15 cellular contexts compared by ENCODE assay signal in the genomic region with DNA sequence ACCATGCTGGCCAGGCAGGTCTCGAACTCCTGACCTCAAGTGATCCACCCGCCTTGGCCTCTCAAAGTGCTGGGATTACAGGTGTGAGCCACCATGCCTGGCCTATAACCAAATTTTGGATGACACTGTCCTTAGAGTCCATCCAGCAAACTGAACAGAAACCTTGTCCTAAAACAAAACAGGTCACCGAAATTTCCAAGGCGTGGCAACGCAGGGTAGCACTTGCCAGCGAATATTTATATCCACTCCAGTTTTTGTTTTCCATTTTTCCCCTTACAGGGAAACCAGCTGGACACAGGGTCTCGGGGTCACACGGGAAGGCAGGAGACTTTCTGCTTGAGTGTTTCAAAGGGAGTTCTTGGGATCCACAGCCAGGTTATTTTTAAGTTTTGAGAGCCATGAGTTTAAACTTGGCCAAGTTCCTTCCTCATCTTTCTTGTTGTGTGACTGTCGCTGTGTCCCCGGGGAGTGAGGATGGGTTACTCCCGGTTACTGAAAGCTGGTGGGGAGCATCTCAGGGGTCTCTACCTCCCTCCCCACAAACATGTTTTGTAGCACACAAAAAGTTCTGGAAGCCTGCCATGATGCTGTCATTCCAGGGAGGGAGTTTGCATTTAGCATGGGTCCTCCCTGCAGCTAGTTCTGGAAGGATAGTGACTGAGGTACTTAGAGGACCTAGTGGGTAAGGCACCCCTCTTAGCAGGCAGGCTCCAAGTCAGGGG. TPM values are rescaled to one million over a fixed set of nuclear protein-coding genes. Genes with fewer than 3 reads are reported as not detected.
DNase-seq lines count a peak whose midpoint lies in the region; ATAC-seq, FAIRE-seq and TF ChIP-seq lines count a peak whose summit lies in the region.
"Had no signal": no experiment of that assay in that cellular context is flagged by ENCODE, and none has a peak within 500 bp of the region (broad histone marks: within the 10 kb centered on the region; RNA-seq: fewer than 3 reads in every experiment).

No MANE protein-coding gene starts in this region.

- H3K4me3 ChIP-seq in H1 (ENCODE audit: extremely low read depth in 1 of 4, insufficient read depth in 2 of 4, low read depth in 3 of 4, low read length in 4 of 4) (no peak overlapping the region), mesodermal cell (ENCODE audit: extremely low read depth, insufficient read depth, low read length, poor library complexity, severe bottlenecking) (no peak overlapping the region), upper lobe of right lung (no peak overlapping the region)
- H3K4me3 ChIP-seq: GM12878 had no signal

- TF ChIP-seq CTCF in H1 (IDR thresholded peaks at IDR 0.05; ENCODE audit: control extremely low read depth in 1 of 3, insufficient read depth in 1 of 3, low read depth in 1 of 3, low read length in 3 of 3) (no peak), upper lobe of right lung (IDR thresholded peaks at IDR 0.05) (no peak)

- H3K14ac ChIP-seq in H1 (ENCODE audit: insufficient read length) = no peak overlapping the region

- ATAC-seq in upper lobe of right lung = no peak
- ATAC-seq: activated CD8-positive, alpha-beta T cell treated with anti-CD3 and anti-CD28 coated beads for 36 hours; GM12878; naive thymus-derived CD4-positive, alpha-beta T cell; stimulated activated effector memory CD8-positive, alpha-beta T cell treated with anti-CD3 and anti-CD28 coated beads, Interleukin-12 subunit alpha, Interleukin-12 subunit beta, amount 100 ng/mL, for 72 hours had no signal

- no peak overlapping the region for H2AK5ac ChIP-seq in H1 (ENCODE audit: low read depth, low read length)

- H3K4me2 ChIP-seq in H1 (ENCODE audit: insufficient read depth in 1 of 2, low read depth in 2 of 2, low read length in 2 of 2) = no peak overlapping the region

- no peak overlapping the region for H3K27ac ChIP-seq in H1 (ENCODE audit: low read depth, low read length)
- peak overlapping the region; percentile 30 for H3K27ac ChIP-seq in mesodermal cell (ENCODE audit: low read depth, low read length, severe bottlenecking)
- H3K27ac ChIP-seq in upper lobe of right lung = peak overlapping the region; percentile 11

- no peak for FAIRE-seq in H1 (lab: Jason Lieb, UNC)
- FAIRE-seq: GM12878 had no signal

- no peak for TF ChIP-seq EP300 in H1 (IDR thresholded peaks at IDR 0.05; ENCODE audit: borderline replicate concordance in 1 of 2, low read depth in 2 of 2, low read length in 2 of 2)

- H2AFZ ChIP-seq in H1 (ENCODE audit: low read length) = no peak overlapping the region

- CTCF ChIA-PET in H1 (lab: Charles Lee; ENCODE audit: partially characterized antibody) = interaction anchor here (0.7 to 4.0 kb wide), 4 partner anchors 12 to 53 kb away, joined by 3 to 12 read pairs (median 6); a partner anchor contains a TSS

- H3K36me3 ChIP-seq in H1 (ENCODE audit: control insufficient read depth in 2 of 4, insufficient read depth in 4 of 4, low read length in 3 of 4) (peaks cover 0 to 8% (median 4%) of the 10 kb centered on the region in 4 experiments; a peak in 3 of 8 replicates), mesodermal cell (ENCODE audit: control insufficient read depth, insufficient read depth, low read length) (peaks cover 23% of the 10 kb centered on the region), upper lobe of right lung (peaks cover 39% of the 10 kb centered on the region)

- H3K18ac ChIP-seq in H1 (ENCODE audit: extremely low read depth, low read length) = no peak overlapping the region

- H2BK15ac ChIP-seq in H1 (ENCODE audit: low read length) = no peak overlapping the region

- H3K27ac Mint-ChIP-seq in activated CD4-positive, alpha-beta T cell treated with anti-CD3 and anti-CD28 coated beads, Interleukin-2, amount 10 ng/mL, durations not matched to agents 24 days and 14 days = no peak overlapping the region
- H3K27ac Mint-ChIP-seq: activated CD8-positive, alpha-beta T cell treated with anti-CD3 and anti-CD28 coated beads for 36 hours; activated naive CD4-positive, alpha-beta T cell treated with anti-CD3 and anti-CD28 coated beads, Interleukin-2, amount 50 U/mL, for 24 hours; T-helper 1 cell treated with Interleukin-12 subunit alpha and Interleukin-12 subunit beta and Interleukin-4 antibody, amounts not matched to agents 30 μg/mL and 1 μg/mL, for 36 hours had no signal

- no peak overlapping the region for H4K91ac ChIP-seq in H1 (replicated peaks; ENCODE audit: insufficient read length, low read length)

- H3K4me1 ChIP-seq in H1 (replicated peaks in 1 of 4; ENCODE audit: control insufficient read depth in 3 of 4, insufficient read depth in 4 of 4, low read length in 3 of 4) (peaks cover 0 to 5% (median 1%) of the 10 kb centered on the region in 4 experiments; a peak in 4 of 7 replicates), mesodermal cell (ENCODE audit: control insufficient read depth, insufficient read depth, low read length, poor library complexity, severe bottlenecking) (peaks cover 12% of the 10 kb centered on the region), upper lobe of right lung (peaks cover 69% of the 10 kb centered on the region)

- 84% methylated on average over 11 of the region's 11 CpGs; no CpG with 5 or more reads in 1 of the 2 experiments for WGBS in H1 (ENCODE audit: extremely low coverage in 1 of 2, insufficient coverage in 1 of 2, insufficient read length in 1 of 2, insufficient replicate concordance in 2 of 2, low coverage in 1 of 2, low lambda C conversion rate in 2 of 2, missing lambda C conversion rate in 1 of 2), 2 experiments
- 85 to 100% methylated on average over 6 to 9 of the region's 11 CpGs for WGBS in mesodermal cell (ENCODE audit: insufficient coverage in 2 of 2), 2 experiments

- H2BK120ac ChIP-seq in H1 (replicated peaks; ENCODE audit: low read depth, low read length) = no peak overlapping the region

- peaks cover 0 to 35% of the 10 kb centered on the region in 2 experiments; a peak in 2 of 4 replicates for H3K79me2 ChIP-seq in H1 (ENCODE audit: control insufficient read depth in 1 of 2, insufficient read depth in 2 of 2, low read length in 2 of 2)

- H3K27me3 Mint-ChIP-seq in activated CD4-positive, alpha-beta T cell treated with anti-CD3 and anti-CD28 coated beads, Interleukin-2, amount 10 ng/mL, durations not matched to agents 24 days and 14 days = no peaks in the 10 kb centered on the region
- H3K27me3 Mint-ChIP-seq: activated CD8-positive, alpha-beta T cell treated with anti-CD3 and anti-CD28 coated beads for 36 hours; activated naive CD4-positive, alpha-beta T cell treated with anti-CD3 and anti-CD28 coated beads, Interleukin-2, amount 50 U/mL, for 24 hours; naive thymus-derived CD4-positive, alpha-beta T cell had no signal

- H4K5ac ChIP-seq in H1 (ENCODE audit: insufficient read length, low read depth, low read length) = no peak overlapping the region

- no peak overlapping the region for H3K56ac ChIP-seq in H1 (replicated peaks; ENCODE audit: insufficient read length, low read depth, low read length)

- no peak overlapping the region for H4K8ac ChIP-seq in H1 (ENCODE audit: extremely low read depth, insufficient read depth, low read length)

- TF ChIP-seq RAD21 in H1 (IDR thresholded peaks at IDR 0.05 in 1 of 2, conservative IDR thresholded peaks at IDR 0.05 in 1 of 2; ENCODE audit: low read depth in 2 of 2, low read length in 2 of 2) = no peak

- TF ChIP-seq POLR2A in H1 (IDR thresholded peaks at IDR 0.05; ENCODE audit: control extremely low read depth in 1 of 2, low read depth in 2 of 2, low read length in 2 of 2) = no peak

- H3K4me1 Mint-ChIP-seq in activated CD4-positive, alpha-beta T cell treated with anti-CD3 and anti-CD28 coated beads, Interleukin-2, amount 10 ng/mL, durations not matched to agents 24 days and 14 days = peaks cover 14% of the 10 kb centered on the region

- H3K4ac ChIP-seq in H1 (replicated peaks; ENCODE audit: insufficient read length, low read depth, low read length) = no peak overlapping the region

- peaks cover 21% of the 10 kb centered on the region for H3K79me1 ChIP-seq in H1 (ENCODE audit: low read depth, low read length)

- H3K9me3 Mint-ChIP-seq in activated CD4-positive, alpha-beta T cell treated with anti-CD3 and anti-CD28 coated beads, Interleukin-2, amount 10 ng/mL, durations not matched to agents 24 days and 14 days = no peaks in the 10 kb centered on the region
- H3K9me3 Mint-ChIP-seq: activated CD8-positive, alpha-beta T cell treated with anti-CD3 and anti-CD28 coated beads for 36 hours; activated naive CD4-positive, alpha-beta T cell treated with anti-CD3 and anti-CD28 coated beads, Interleukin-2, amount 50 U/mL, for 24 hours; naive thymus-derived CD4-positive, alpha-beta T cell; stimulated activated effector memory CD8-positive, alpha-beta T cell treated with anti-CD3 and anti-CD28 coated beads, Interleukin-12 subunit alpha, Interleukin-12 subunit beta, amount 100 ng/mL, for 72 hours; T-helper 1 cell treated with Interleukin-12 subunit alpha and Interleukin-12 subunit beta and Interleukin-4 antibody, amounts not matched to agents 30 μg/mL and 1 μg/mL, for 36 hours had no signal

- H4K20me1 ChIP-seq in H1 (replicated peaks in 1 of 2; ENCODE audit: control insufficient read depth in 1 of 2, insufficient read depth in 2 of 2, low read length in 2 of 2) = peaks cover 0 to 6% of the 10 kb centered on the region in 2 experiments

- H3K23ac ChIP-seq in H1 (ENCODE audit: insufficient read length) = no peak overlapping the region

- no peaks in the 10 kb centered on the region for H3K23me2 ChIP-seq in H1 (ENCODE audit: low read depth, low read length)

- peaks cover 33% of the 10 kb centered on the region for H3K36me3 Mint-ChIP-seq in activated CD4-positive, alpha-beta T cell treated with anti-CD3 and anti-CD28 coated beads, Interleukin-2, amount 10 ng/mL, durations not matched to agents 24 days and 14 days (ENCODE audit: low read depth)

- H3K27me3 ChIP-seq in H1 (replicated peaks in 1 of 4; ENCODE audit: control insufficient read depth in 3 of 4, extremely low read depth in 1 of 4, insufficient read depth in 3 of 4, low read length in 3 of 4) (no peaks in the 10 kb centered on the region), upper lobe of right lung (no peaks in the 10 kb centered on the region)

- H3K4me3 Mint-ChIP-seq in activated CD4-positive, alpha-beta T cell treated with anti-CD3 and anti-CD28 coated beads, Interleukin-2, amount 10 ng/mL, durations not matched to agents 24 days and 14 days = no peak overlapping the region
- H3K4me3 Mint-ChIP-seq: activated CD8-positive, alpha-beta T cell treated with anti-CD3 and anti-CD28 coated beads for 36 hours; activated naive CD4-positive, alpha-beta T cell treated with anti-CD3 and anti-CD28 coated beads, Interleukin-2, amount 50 U/mL, for 24 hours; naive thymus-derived CD4-positive, alpha-beta T cell; stimulated activated effector memory CD8-positive, alpha-beta T cell treated with anti-CD3 and anti-CD28 coated beads, Interleukin-12 subunit alpha, Interleukin-12 subunit beta, amount 100 ng/mL, for 72 hours; T-helper 1 cell treated with Interleukin-12 subunit alpha and Interleukin-12 subunit beta and Interleukin-4 antibody, amounts not matched to agents 30 μg/mL and 1 μg/mL, for 36 hours had no signal

- intact Hi-C loops in upper lobe of right lung (cut with DNase I) = no loop called here
- intact Hi-C loops in activated CD4-positive, alpha-beta T cell treated with anti-CD3 and anti-CD28 coated beads, Interleukin-2, amount 10 ng/mL, durations not matched to agents 24 days and 14 days (cut with micrococcal nuclease) = no loop called here

- H3K9me3 ChIP-seq in H1 (ENCODE audit: insufficient read depth in 2 of 2, low read depth in 1 of 2, low read length in 1 of 2) (no peaks in the 10 kb centered on the region), mesodermal cell (ENCODE audit: control insufficient read depth, low read length) (no peaks in the 10 kb centered on the region), upper lobe of right lung (no peaks in the 10 kb centered on the region)

- peak overlapping the region; percentile 72; the same call in 1 of the 2 replicates for H2BK5ac ChIP-seq in H1 (ENCODE audit: low read depth, low read length)

- H3K9ac ChIP-seq in H1 (replicated peaks in 1 of 4; ENCODE audit: extremely low read depth in 1 of 4, low read depth in 3 of 4, low read length in 3 of 4) = no peak overlapping the region

- no peak overlapping the region for H2BK12ac ChIP-seq in H1 (ENCODE audit: low read depth, low read length)

- no peak overlapping the region for H2BK20ac ChIP-seq in H1 (ENCODE audit: low read length)

- POLR2A ChIA-PET in H1 (lab: Charles Lee; ENCODE audit: partially characterized antibody) = interaction anchor here (0.7 to 1.1 kb wide), 2 partner anchors 11 to 13 kb away, joined by 3 to 5 read pairs; a partner anchor contains a TSS

- DNase-seq in RPMI7951 (ENCODE audit: low read depth) (peak; percentile 37), H1 (ENCODE audit: low read depth in 1 of 2, low spot score in 2 of 2) (no peak), upper lobe of right lung (no peak), HuH-7 (ENCODE audit: low spot score) (no peak)
- no peak for DNase-seq in activated effector memory CD4-positive, alpha-beta T cell treated with anti-CD3 and anti-CD28 coated beads, Interleukin-2, amount 50 U/mL, for 16 hours
- DNase-seq in activated CD4-positive, alpha-beta T cell treated with anti-CD3 and anti-CD28 coated beads, Interleukin-2, amount 10 ng/mL, durations not matched to agents 24 days and 14 days = no peak
- DNase-seq: activated CD8-positive, alpha-beta T cell treated with anti-CD3 and anti-CD28 coated beads for 36 hours; effector memory CD4-positive, alpha-beta T cell; naive thymus-derived CD4-positive, alpha-beta T cell; NCI-H774 had no signal

RNA-seq across cellular contexts. Expression of a gene that starts 12.6 kb away (rescaled TPM):
- 40.0 and 44.9 TPM in 2 replicates for total RNA-seq in RPMI7951 (2014; rRNA removed; shearing (Covaris generic))
- 29.7 and 33.6 TPM in 2 replicates for total RNA-seq in H1 (2021; fragmentation: NEBNext Ultra II Directional; extraction: Animal tissue kit (Norgen Biotek cat#: 25700))
- polyA plus RNA-seq in H1 (2011; rRNA removed) = 11.4 and 13.5 TPM in 2 replicates
- 12.3 TPM for polyA plus RNA-seq in H1 (2011; cell fraction: cytosol; rRNA removed)
- polyA plus RNA-seq in H1 (2011; cell fraction: nucleus; rRNA removed) = 28.9 TPM
- 11.8 to 21.0 TPM (median 15.1 TPM) in 4 replicates for polyA plus RNA-seq in H1 (2012, experiment 1 of 2)
- polyA plus RNA-seq in H1 (2012, experiment 2 of 2) = 6.2 TPM
- polyA plus RNA-seq in H1 (2013, experiment 1 of 2) = 9.1 TPM
- polyA plus RNA-seq in H1 (2013, experiment 2 of 2) = 8.6 TPM
- polyA minus RNA-seq in H1 (2011; rRNA and poly(A)+ RNA removed) = 59.1 and 59.3 TPM in 2 replicates
- polyA minus RNA-seq in H1 (2011; cell fraction: cytosol; rRNA and poly(A)+ RNA removed) = 23.7 TPM
- polyA minus RNA-seq in H1 (2011; cell fraction: nucleus; rRNA and poly(A)+ RNA removed) = 26.6 TPM
- 14.0 TPM for polyA plus RNA-seq in mesodermal cell (2013, experiment 1 of 2)
- polyA plus RNA-seq in mesodermal cell (2013, experiment 2 of 2) = 8.5 TPM
- 103 TPM for total RNA-seq in upper lobe of right lung
- 36.2 and 39.8 TPM in 2 replicates for total RNA-seq in activated CD4-positive, alpha-beta T cell treated with anti-CD3 and anti-CD28 coated beads, Interleukin-2, amount 10 ng/mL, durations not matched to agents 24 days and 14 days
